In the genomic region with DNA sequence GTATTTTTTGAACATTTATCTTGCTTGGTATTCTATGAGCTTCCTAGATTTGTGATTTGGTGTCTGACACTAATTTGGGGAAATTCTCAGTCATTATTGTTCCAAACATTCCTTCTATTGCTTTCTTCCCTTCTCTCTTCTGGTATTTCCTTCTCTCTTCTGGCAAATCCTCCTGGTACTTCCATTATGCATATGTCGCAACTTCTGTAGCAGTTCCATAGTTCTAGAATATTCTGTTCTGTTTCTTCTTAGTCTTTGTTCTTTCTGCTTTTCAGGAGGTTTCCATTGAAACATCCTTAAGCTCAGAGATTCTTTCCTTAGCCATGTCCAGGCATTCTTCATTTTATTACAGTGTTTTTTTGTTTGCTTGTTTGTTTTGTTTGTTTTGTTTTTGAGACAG, we compare ENCODE assay signal across 20 cellular contexts.
DNase-seq lines count a peak whose midpoint lies in the region; ATAC-seq, FAIRE-seq and TF ChIP-seq lines count a peak whose summit lies in the region.
"Had no signal": no experiment of that assay in that cellular context is flagged by ENCODE, and none has a peak within 500 bp of the region (broad histone marks: within the 10 kb centered on the region; RNA-seq: fewer than 3 reads in every experiment).

No MANE protein-coding gene starts in this region.

- no peak overlapping the region for H2BK120ac ChIP-seq in H1 (replicated peaks; ENCODE audit: low read depth, low read length)

- no peak overlapping the region for H2BK12ac ChIP-seq in H1 (ENCODE audit: low read depth, low read length)

- no peak overlapping the region for H4K8ac ChIP-seq in H1 (ENCODE audit: extremely low read depth, insufficient read depth, low read length)

- POLR2A ChIA-PET in HepG2 (lab: Yijun Ruan, JAX) (no interaction called here), H1 (lab: Charles Lee; ENCODE audit: partially characterized antibody) (no interaction called here)

- intact Hi-C loops in HepG2 (cut with micrococcal nuclease; ENCODE audit: unreplicated experiment) = no loop called here
- intact Hi-C loops in right lobe of liver (cut with DNase I) = no loop called here

- no peak for DNase-seq in HepG2 (ENCODE audit: low spot score)
- DNase-seq in right lobe of liver = no peak
- no peak for DNase-seq in H1 (ENCODE audit: low read depth in 1 of 2, low spot score in 2 of 2)
- DNase-seq in NCI-H510A treated with DMSO at 0.1 percent for 48 hours (lab: John Stamatoyannopoulos, UW) = no peak
- DNase-seq in OCI-M2 (lab: John Stamatoyannopoulos, UW; ENCODE audit: unreplicated experiment) = no peak
- DNase-seq: AML-193; Caco-2; Calu3; CD4-positive, alpha-beta T cell; CD8-positive, alpha-beta T cell; DMS79 treated with DMSO at 0.1 percent for 48 hours; GF-D8 had no signal

- TF ChIP-seq CTCF in HepG2 (CRISPR knock-in tag; IDR thresholded peaks at IDR 0.05) (no peak), right lobe of liver (IDR thresholded peaks at IDR 0.05) (no peak), H1 (IDR thresholded peaks at IDR 0.05; ENCODE audit: control extremely low read depth in 1 of 3, insufficient read depth in 1 of 3, low read depth in 1 of 3, low read length in 3 of 3) (no peak)

- H3K14ac ChIP-seq in H1 (ENCODE audit: insufficient read length) = no peak overlapping the region

- no peaks in the 10 kb centered on the region for H3K79me2 ChIP-seq in HepG2 (ENCODE audit: insufficient read depth, low read length)
- no peaks in the 10 kb centered on the region for H3K79me2 ChIP-seq in H1 (ENCODE audit: control insufficient read depth in 1 of 2, insufficient read depth in 2 of 2, low read length in 2 of 2)

- H4K20me1 ChIP-seq in HepG2 (ENCODE audit: insufficient read depth, low read length) (no peaks in the 10 kb centered on the region), H1 (replicated peaks in 1 of 2; ENCODE audit: control insufficient read depth in 1 of 2, insufficient read depth in 2 of 2, low read length in 2 of 2) (no peaks in the 10 kb centered on the region)
- H4K20me1 ChIP-seq: BLaER1 treated with 17β-estradiol and CSF1 and Interleukin-3, amounts not matched to agents 10 nM and 100 nM had no signal

- no TSS peak for BruUV-seq in HepG2 (replicated peaks; lab: Mats Ljungman, UMichigan)

- ATAC-seq in HepG2 = no peak
- no peak for ATAC-seq in right lobe of liver
- ATAC-seq: A549; CD8-positive, alpha-beta T cell had no signal

- no peak overlapping the region for H3K4me3 ChIP-seq in HepG2 (replicated peaks in 1 of 3; ENCODE audit: insufficient read depth in 1 of 3, low read depth in 2 of 3, low read length in 3 of 3)
- no peak overlapping the region for H3K4me3 ChIP-seq in right lobe of liver
- no peak overlapping the region for H3K4me3 ChIP-seq in H1 (ENCODE audit: extremely low read depth in 1 of 4, insufficient read depth in 2 of 4, low read depth in 3 of 4, low read length in 4 of 4)
- H3K4me3 ChIP-seq: A549; BLaER1 treated with 17β-estradiol and CSF1 and Interleukin-3, amounts not matched to agents 10 nM and 100 nM had no signal

- H3K36me3 ChIP-seq in HepG2 (replicated peaks in 1 of 2; ENCODE audit: control insufficient read depth in 1 of 2, insufficient read depth in 2 of 2, low read length in 2 of 2) (no peaks in the 10 kb centered on the region), right lobe of liver (no peaks in the 10 kb centered on the region), H1 (ENCODE audit: control insufficient read depth in 2 of 4, insufficient read depth in 4 of 4, low read length in 3 of 4) (no peaks in the 10 kb centered on the region)
- H3K36me3 ChIP-seq: BLaER1 treated with 17β-estradiol and CSF1 and Interleukin-3, amounts not matched to agents 10 nM and 100 nM had no signal

- H3K4me2 ChIP-seq in HepG2 (ENCODE audit: low read depth, low read length) = no peak overlapping the region
- H3K4me2 ChIP-seq in H1 (ENCODE audit: insufficient read depth in 1 of 2, low read depth in 2 of 2, low read length in 2 of 2) = no peak overlapping the region
- H3K4me2 ChIP-seq: A549; BLaER1 treated with 17β-estradiol and CSF1 and Interleukin-3, amounts not matched to agents 10 nM and 100 nM had no signal

- H3K27ac ChIP-seq in HepG2 (ENCODE audit: extremely low read length, insufficient read depth, low read length) (no peak overlapping the region), right lobe of liver (no peak overlapping the region), H1 (ENCODE audit: low read depth, low read length) (no peak overlapping the region)
- H3K27ac ChIP-seq: 22Rv1; A549; BLaER1 treated with 17β-estradiol and CSF1 and Interleukin-3, amounts not matched to agents 10 nM and 100 nM; C4-2B had no signal

- H2AFZ ChIP-seq in HepG2 (ENCODE audit: low read length) (no peak overlapping the region), H1 (ENCODE audit: low read length) (no peak overlapping the region)

- H2AK5ac ChIP-seq in H1 (ENCODE audit: low read depth, low read length) = no peak overlapping the region

- H3K23me2 ChIP-seq in H1 (ENCODE audit: low read depth, low read length) = no peaks in the 10 kb centered on the region

- H3K9ac ChIP-seq in HepG2 (ENCODE audit: insufficient read depth, low read depth, low read length) (no peak overlapping the region), H1 (replicated peaks in 1 of 4; ENCODE audit: extremely low read depth in 1 of 4, low read depth in 3 of 4, low read length in 3 of 4) (no peak overlapping the region)
- H3K9ac ChIP-seq: BLaER1 treated with 17β-estradiol and CSF1 and Interleukin-3, amounts not matched to agents 10 nM and 100 nM had no signal

- no peaks in the 10 kb centered on the region for H3K4me1 ChIP-seq in HepG2 (ENCODE audit: insufficient read depth, low read length)
- H3K4me1 ChIP-seq in right lobe of liver = no peaks in the 10 kb centered on the region
- H3K4me1 ChIP-seq in H1 (replicated peaks in 1 of 4; ENCODE audit: control insufficient read depth in 3 of 4, insufficient read depth in 4 of 4, low read length in 3 of 4) = no peaks in the 10 kb centered on the region
- H3K4me1 ChIP-seq: A549; BLaER1 treated with 17β-estradiol and CSF1 and Interleukin-3, amounts not matched to agents 10 nM and 100 nM had no signal

- no peak overlapping the region for H4K91ac ChIP-seq in H1 (replicated peaks; ENCODE audit: insufficient read length, low read length)

- H2BK15ac ChIP-seq in H1 (ENCODE audit: low read length) = no peak overlapping the region

- no peak overlapping the region for H3K4ac ChIP-seq in H1 (replicated peaks; ENCODE audit: insufficient read length, low read depth, low read length)

- in situ Hi-C loops in HepG2 (cut with HindIII; ENCODE audit: extremely low pct_ligation_motif_present, low pct_unique_long_range_greater_than_20kb) = no loop called here

- H3K23ac ChIP-seq in H1 (ENCODE audit: insufficient read length) = no peak overlapping the region

- TF ChIP-seq EP300 in HepG2 (IDR thresholded peaks at IDR 0.05; ENCODE audit: low read depth in 2 of 2, low read length in 2 of 2) = no peak
- no peak for TF ChIP-seq EP300 in HepG2 (CRISPR knock-in tag; IDR thresholded peaks at IDR 0.05; ENCODE audit: borderline replicate concordance)
- no peak for TF ChIP-seq EP300 in H1 (IDR thresholded peaks at IDR 0.05; ENCODE audit: borderline replicate concordance in 1 of 2, low read depth in 2 of 2, low read length in 2 of 2)

- no peak for FAIRE-seq in HepG2 (lab: Jason Lieb, UNC)
- no peak for FAIRE-seq in H1 (lab: Jason Lieb, UNC)
- FAIRE-seq: A549, D721Med, G401.6, GM12891, GM19239 had no signal

- no peak overlapping the region for H2BK5ac ChIP-seq in H1 (ENCODE audit: low read depth, low read length)

- H3K9me3 ChIP-seq in HepG2 (ENCODE audit: low read length) (no peaks in the 10 kb centered on the region), right lobe of liver (no peaks in the 10 kb centered on the region), H1 (ENCODE audit: insufficient read depth in 2 of 2, low read depth in 1 of 2, low read length in 1 of 2) (no peaks in the 10 kb centered on the region)
- H3K9me3 ChIP-seq: A549, Caco-2 had no signal

- CTCF ChIA-PET in HepG2 (lab: Yijun Ruan, JAX; ENCODE audit: low intra/inter-chr PET ratio, low total read pairs) = no interaction called here
- CTCF ChIA-PET in H1 (lab: Charles Lee; ENCODE audit: partially characterized antibody) = interaction anchor here (0.6 to 1.5 kb wide), 3 partner anchors 25 to 688 kb away, joined by 3 to 4 read pairs (median 3); no protein-coding TSS in a partner anchor

- H2BK20ac ChIP-seq in H1 (ENCODE audit: low read length) = no peak overlapping the region

- no peak overlapping the region for H3K18ac ChIP-seq in H1 (ENCODE audit: extremely low read depth, low read length)

- no peak for TF ChIP-seq RAD21 in HepG2 (CRISPR knock-in tag; IDR thresholded peaks at IDR 0.05)
- no peak for TF ChIP-seq RAD21 in H1 (IDR thresholded peaks at IDR 0.05 in 1 of 2, conservative IDR thresholded peaks at IDR 0.05 in 1 of 2; ENCODE audit: low read depth in 2 of 2, low read length in 2 of 2)

- 95% methylated on average over 1 of the region's 1 CpG for WGBS in HepG2 (ENCODE audit: low lambda C conversion rate)
- 100% methylated on average over 1 of the region's 1 CpG for WGBS in right lobe of liver (ENCODE audit: insufficient coverage, low coverage, low lambda C conversion rate, missing lambda C conversion rate)
- WGBS in H1 (ENCODE audit: extremely low coverage in 1 of 2, insufficient coverage in 1 of 2, insufficient read length in 1 of 2, insufficient replicate concordance in 2 of 2, low coverage in 1 of 2, low lambda C conversion rate in 2 of 2, missing lambda C conversion rate in 1 of 2), 2 experiments = 96% methylated on average over 1 of the region's 1 CpG; no CpG with 5 or more reads in 1 of the 2 experiments

- no peak overlapping the region for H4K5ac ChIP-seq in H1 (ENCODE audit: insufficient read length, low read depth, low read length)

- TF ChIP-seq POLR2A in HepG2 (IDR thresholded peaks at IDR 0.05; ENCODE audit: insufficient read depth in 1 of 2, low read depth in 2 of 2, low read length in 2 of 2) (no peak), right lobe of liver (IDR thresholded peaks at IDR 0.05) (no peak), H1 (IDR thresholded peaks at IDR 0.05; ENCODE audit: control extremely low read depth in 1 of 2, low read depth in 2 of 2, low read length in 2 of 2) (no peak)

- no peaks in the 10 kb centered on the region for H3K27me3 ChIP-seq in HepG2 (ENCODE audit: control insufficient read depth in 1 of 2, insufficient read depth in 2 of 2, low read length in 2 of 2)
- H3K27me3 ChIP-seq in right lobe of liver = no peaks in the 10 kb centered on the region
- no peaks in the 10 kb centered on the region for H3K27me3 ChIP-seq in H1 (replicated peaks in 1 of 4; ENCODE audit: control insufficient read depth in 3 of 4, extremely low read depth in 1 of 4, insufficient read depth in 3 of 4, low read length in 3 of 4)
- H3K27me3 ChIP-seq: BLaER1 treated with 17β-estradiol and CSF1 and Interleukin-3, amounts not matched to agents 10 nM and 100 nM had no signal

- H3K79me1 ChIP-seq in H1 (ENCODE audit: low read depth, low read length) = no peaks in the 10 kb centered on the region

- no peak overlapping the region for H3K56ac ChIP-seq in H1 (replicated peaks; ENCODE audit: insufficient read length, low read depth, low read length)

TF ChIP-seq in HepG2, 621 proteins besides CTCF, POLR2A, EP300 and RAD21 (continues in another document):
- TF ChIP-seq CEBPB (IDR thresholded peaks at IDR 0.05; ENCODE audit: borderline replicate concordance, low read depth, low read length) = peak; percentile 65

TF ChIP-seq in H1, 55 proteins besides CTCF, POLR2A, EP300 and RAD21 (continues in another document):
- peak; percentile 56; the same call in 1 of the 2 replicates for TF ChIP-seq CEBPB (IDR thresholded peaks at IDR 0.05; ENCODE audit: low read depth, low read length)
